Comparison of ENCODE assay signal across 10 cellular contexts in genomic region chr21:44006017-44006624, GRCh38. TPM values are rescaled to one million over a fixed set of nuclear protein-coding genes. Genes with fewer than 3 reads are reported as not detected.
DNase-seq lines count a peak whose midpoint lies in the region; ATAC-seq and TF ChIP-seq lines count a peak whose summit lies in the region.
"Had no signal": no experiment of that assay in that cellular context is flagged by ENCODE, and none has a peak within 500 bp of the region (broad histone marks: within the 10 kb centered on the region; RNA-seq: fewer than 3 reads in every experiment).

No MANE protein-coding gene starts in this region.

- DNase-seq in COLO829 (ENCODE audit: low spot score) = peak; percentile 79
- no peak for DNase-seq in WTC11 (ENCODE audit: low spot score)
- DNase-seq in Right ventricle myocardium superior = peak; percentile 53
- DNase-seq in pulmonary artery endothelial cell (ENCODE audit: low read depth, low spot score) = peak; percentile 24
- no peak for DNase-seq in activated CD4-positive, alpha-beta T cell treated with anti-CD3 and anti-CD28 coated beads, Interleukin-2, amount 50 U/mL, for 48 hours
- DNase-seq in NCI-H2171 treated with DMSO at 0.1 percent for 48 hours (lab: John Stamatoyannopoulos, UW) = no peak
- DNase-seq: activated CD4-positive, alpha-beta memory T cell treated with anti-CD3 and anti-CD28 coated beads for 36 hours; NCI-H526 treated with DMSO at 0.1 percent for 48 hours had no signal

- peaks cover 11% of the 10 kb centered on the region for H3K4me1 Mint-ChIP-seq in WTC11

- intact Hi-C loops in Right ventricle myocardium superior (cut with DNase I) = no loop called here

- ATAC-seq in WTC11 = no peak
- peak; percentile 82 for ATAC-seq in Right ventricle myocardium superior (ENCODE audit: poor library complexity)
- no peak for ATAC-seq in HG03342 (IDR thresholded peaks at IDR 0.05; ENCODE audit: unreplicated experiment)
- ATAC-seq in HG03025 (IDR thresholded peaks at IDR 0.05; ENCODE audit: low FRiP score, unreplicated experiment) = no peak

- TF ChIP-seq CTCF in WTC11 (IDR thresholded peaks at IDR 0.05) = no peak

- H3K9me3 Mint-ChIP-seq in WTC11 = no peaks in the 10 kb centered on the region
- H3K9me3 Mint-ChIP-seq: activated CD4-positive, alpha-beta memory T cell treated with anti-CD3 and anti-CD28 coated beads for 36 hours had no signal

- H3K36me3 Mint-ChIP-seq in WTC11 = no peaks in the 10 kb centered on the region
- H3K36me3 Mint-ChIP-seq: activated CD4-positive, alpha-beta memory T cell treated with anti-CD3 and anti-CD28 coated beads for 36 hours had no signal

- CTCF ChIA-PET in WTC11 (lab: Charles Lee) = interaction anchor here (0.6 kb wide), 1 partner anchor 62 kb away, joined by 3 read pairs; no protein-coding TSS in a partner anchor

- H3K27me3 Mint-ChIP-seq in WTC11 (ENCODE audit: low read depth) = no peaks in the 10 kb centered on the region
- H3K27me3 Mint-ChIP-seq: activated CD4-positive, alpha-beta memory T cell treated with anti-CD3 and anti-CD28 coated beads for 36 hours had no signal

- 0 out of 2 replicates have a peak overlapping the region, but pooled peaks have one; percentile 74 for H3K27ac Mint-ChIP-seq in WTC11
- H3K27ac Mint-ChIP-seq: activated CD4-positive, alpha-beta memory T cell treated with anti-CD3 and anti-CD28 coated beads for 36 hours had no signal

- POLR2A ChIA-PET in WTC11 (lab: Charles Lee) = no interaction called here

- H3K4me3 Mint-ChIP-seq in WTC11 = no peak overlapping the region
- H3K4me3 Mint-ChIP-seq: activated CD4-positive, alpha-beta memory T cell treated with anti-CD3 and anti-CD28 coated beads for 36 hours had no signal

TF ChIP-seq in WTC11, 78 proteins besides CTCF, POLR2A, EP300 and RAD21:
- TF ChIP-seq NR1H2 (CRISPR knock-in tag; IDR thresholded peaks at IDR 0.05) (no peak), MAX (CRISPR knock-in tag; IDR thresholded peaks at IDR 0.05) (no peak), JAZF1 (CRISPR knock-in tag; IDR thresholded peaks at IDR 0.05) (no peak), USF2 (CRISPR knock-in tag; IDR thresholded peaks at IDR 0.05) (no peak), NFATC4 (CRISPR knock-in tag; IDR thresholded peaks at IDR 0.05) (no peak), RORB (CRISPR knock-in tag; IDR thresholded peaks at IDR 0.05) (no peak), ZNF423 (CRISPR knock-in tag; IDR thresholded peaks at IDR 0.05) (no peak), SP1 (CRISPR knock-in tag; conservative IDR thresholded peaks at IDR 0.05) (no peak), GRHL2 (CRISPR knock-in tag; IDR thresholded peaks at IDR 0.05; ENCODE audit: insufficient replicate concordance, severe bottlenecking) (no peak)
- TF ChIP-seq, protein P1, sequence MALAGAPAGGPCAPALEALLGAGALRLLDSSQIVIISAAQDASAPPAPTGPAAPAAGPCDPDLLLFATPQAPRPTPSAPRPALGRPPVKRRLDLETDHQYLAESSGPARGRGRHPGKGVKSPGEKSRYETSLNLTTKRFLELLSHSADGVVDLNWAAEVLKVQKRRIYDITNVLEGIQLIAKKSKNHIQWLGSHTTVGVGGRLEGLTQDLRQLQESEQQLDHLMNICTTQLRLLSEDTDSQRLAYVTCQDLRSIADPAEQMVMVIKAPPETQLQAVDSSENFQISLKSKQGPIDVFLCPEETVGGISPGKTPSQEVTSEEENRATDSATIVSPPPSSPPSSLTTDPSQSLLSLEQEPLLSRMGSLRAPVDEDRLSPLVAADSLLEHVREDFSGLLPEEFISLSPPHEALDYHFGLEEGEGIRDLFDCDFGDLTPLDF (CRISPR knock-in tag; IDR thresholded peaks at IDR 0.05) = no peak

RNA-seq across cellular contexts. Expression of gene TRAPPC10, which starts 6.0 kb away (rescaled TPM):
- total RNA-seq in WTC11 (2021) (29.3 to 34.5 TPM (median 29.7 TPM) in 3 replicates), Right ventricle myocardium superior (20.3 TPM), pulmonary artery endothelial cell (23.0 and 23.4 TPM in 2 replicates)

Comparison
In these comparisons a context has a peak if more than half of its experiments do, and no peak if none do; other contexts are left out.
1. DNase-seq: peak in COLO829 (single experiment), Right ventricle myocardium superior (single experiment) and pulmonary artery endothelial cell (single experiment); none in WTC11 (single experiment), activated CD4-positive, alpha-beta T cell treated with anti-CD3 and anti-CD28 coated beads, Interleukin-2, amount 50 U/mL, for 48 hours (0 of 2) and NCI-H2171 treated with DMSO at 0.1 percent for 48 hours (single experiment).